Comparison of ENCODE assay signal across 8 cellular contexts in the genomic region with DNA sequence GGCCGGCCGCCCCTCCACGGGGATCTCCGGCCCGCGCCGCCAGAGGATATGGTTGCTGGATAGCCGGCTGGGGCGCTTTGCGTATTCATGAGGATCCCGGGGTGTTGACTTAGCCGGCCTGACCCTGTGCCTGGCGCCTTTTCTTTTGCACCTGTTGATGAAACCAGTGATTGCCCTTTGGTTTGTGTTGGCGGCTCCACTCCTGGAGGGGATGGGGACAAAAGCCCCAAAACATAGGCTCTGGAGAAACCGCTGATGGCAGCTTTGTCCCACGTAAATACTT. TPM values are rescaled to one million over a fixed set of nuclear protein-coding genes. Genes with fewer than 3 reads are reported as not detected.
DNase-seq lines count a peak whose midpoint lies in the region; ATAC-seq and TF ChIP-seq lines count a peak whose summit lies in the region.

No MANE protein-coding gene starts in this region.

- H3K23ac ChIP-seq in mesenchymal stem cell (ENCODE audit: low read length in 2 of 2), result peak overlapping the region in 1 of 2 experiments; percentile 24

- peak overlapping the region; percentile 95 for H2BK120ac ChIP-seq in mesenchymal stem cell (ENCODE audit: low read depth, low read length)

- peak overlapping the region; percentile 97 to 100 for H3K18ac ChIP-seq in mesenchymal stem cell (ENCODE audit: low read depth in 1 of 2, low read length in 2 of 2)

- peaks cover 0 to 4% of the 10 kb centered on the region in 2 experiments for H3K36me3 ChIP-seq in mesenchymal stem cell (ENCODE audit: control insufficient read depth in 1 of 2, insufficient read depth in 2 of 2, low read depth in 1 of 2, low read length in 2 of 2)
- H3K36me3 ChIP-seq in thymus (ENCODE audit: control insufficient read depth, insufficient read depth), result no peaks in the 10 kb centered on the region

- no peak overlapping the region for H4K8ac ChIP-seq in mesenchymal stem cell (ENCODE audit: low read length)

- H3K14ac ChIP-seq in mesenchymal stem cell (ENCODE audit: low read length in 2 of 2), result peak overlapping the region in 1 of 2 experiments; percentile 99

- H3K27me3 ChIP-seq in AG04450 (ENCODE audit: control insufficient read depth, insufficient read depth, low read length), result no peaks in the 10 kb centered on the region
- H3K27me3 ChIP-seq in mesenchymal stem cell (ENCODE audit: control insufficient read depth in 1 of 2, insufficient read depth in 1 of 2, low read length in 2 of 2), result no peaks in the 10 kb centered on the region
- H3K27me3 ChIP-seq in thymus (ENCODE audit: control insufficient read depth, insufficient read depth), result no peaks in the 10 kb centered on the region

- H2AK5ac ChIP-seq in mesenchymal stem cell (ENCODE audit: low read length, severe bottlenecking), result no peak overlapping the region

- H2BK15ac ChIP-seq in mesenchymal stem cell (ENCODE audit: low read depth, poor library complexity, severe bottlenecking), result peak overlapping the region; percentile 66

- peak overlapping the region; percentile 46 for H2AFZ ChIP-seq in mesenchymal stem cell (ENCODE audit: low read depth, low read length)

- no peak overlapping the region for H2BK5ac ChIP-seq in mesenchymal stem cell (ENCODE audit: low read depth, low read length, poor library complexity, severe bottlenecking)

- no peak overlapping the region for H3K27ac ChIP-seq in AG04450 (ENCODE audit: low read depth, low read length)
- H3K27ac ChIP-seq in mesenchymal stem cell (ENCODE audit: low read length, poor library complexity, severe bottlenecking), result no peak overlapping the region
- H3K27ac ChIP-seq in thymus (ENCODE audit: low read depth), result no peak overlapping the region

- no peak for DNase-seq in AG04450 (ENCODE audit: low read depth, low spot score)
- peak; percentile 53 for DNase-seq in dermis blood vessel endothelial cell
- DNase-seq in mesenchymal stem cell, result peak; percentile 70
- no peak for DNase-seq in cerebellar nuclear complex (lab: John Stamatoyannopoulos, UW)

- WGBS in mesenchymal stem cell, result 4% methylated on average over 16 of the region's 16 CpGs
- WGBS in thymus, result 5% methylated on average over 16 of the region's 16 CpGs

- H3K4me3 ChIP-seq in AG04450 (ENCODE audit: low read depth, low read length) (peak overlapping the region; percentile 79), mesenchymal stem cell (ENCODE audit: insufficient read depth in 1 of 2, low read depth in 1 of 2, low read length in 2 of 2) (peak overlapping the region; percentile 91 to 96), thymus (ENCODE audit: low read length) (peak overlapping the region; percentile 80)

- H3K9me3 ChIP-seq in AG04450 (ENCODE audit: control insufficient read depth, insufficient read depth, low read length), result no peaks in the 10 kb centered on the region; the same call in 1 of the 2 replicates
- no peaks in the 10 kb centered on the region for H3K9me3 ChIP-seq in mesenchymal stem cell (ENCODE audit: control insufficient read depth, low read length)
- no peaks in the 10 kb centered on the region for H3K9me3 ChIP-seq in thymus (ENCODE audit: control insufficient read depth)

- H4K91ac ChIP-seq in mesenchymal stem cell (ENCODE audit: low read length), result peak overlapping the region; percentile 83

- CTCF ChIA-PET in AG04450 (lab: Charles Lee), result interaction anchor here (0.6 to 2.3 kb wide), 6 partner anchors 18 to 90 kb away, joined by 3 to 19 read pairs (median 5); no protein-coding TSS in a partner anchor

- peak overlapping the region; percentile 88 for H3K9ac ChIP-seq in mesenchymal stem cell (ENCODE audit: low read length)

- H3K4me2 ChIP-seq in mesenchymal stem cell (ENCODE audit: low read length, poor library complexity, severe bottlenecking), result peak overlapping the region; percentile 82

- no peak for TF ChIP-seq CTCF in AG04450 (IDR thresholded peaks at IDR 0.05; ENCODE audit: low read depth, low read length)

- H3K79me1 ChIP-seq in mesenchymal stem cell (replicated peaks; ENCODE audit: low read length, poor library complexity, severe bottlenecking), result no peaks in the 10 kb centered on the region

- ATAC-seq in GM18519 (IDR thresholded peaks at IDR 0.05; ENCODE audit: low FRiP score, unreplicated experiment) (peak; percentile 20), HG03135 (IDR thresholded peaks at IDR 0.05; ENCODE audit: unreplicated experiment) (peak; percentile 36), SK-N-SH treated with all-trans-retinoic acid at 6 μM for 48 hours (peak; percentile 50)

- peaks cover 30% of the 10 kb centered on the region for H3K4me1 ChIP-seq in mesenchymal stem cell (ENCODE audit: control insufficient read depth, insufficient read depth, low read depth, low read length)
- no peaks in the 10 kb centered on the region for H3K4me1 ChIP-seq in thymus (ENCODE audit: control insufficient read depth, insufficient read depth, low read length)

- peak overlapping the region; percentile 15 to 98 for H2BK12ac ChIP-seq in mesenchymal stem cell (ENCODE audit: low read length in 2 of 2)

- H3K4ac ChIP-seq in mesenchymal stem cell (ENCODE audit: low read depth in 1 of 2, low read length in 2 of 2), result peak overlapping the region; percentile 82 to 90

- POLR2A ChIA-PET in AG04450 (lab: Yijun Ruan, JAX), result interaction anchor here (1.0 to 1.3 kb wide), 3 partner anchors 11 to 44 kb away, joined by 3 to 5 read pairs (median 3); no protein-coding TSS in a partner anchor

TF ChIP-seq in SK-N-SH treated with all-trans-retinoic acid at 6 μM for 48 hours, 23 proteins besides CTCF, POLR2A, EP300 and RAD21:
- TF ChIP-seq ZFP3 (CRISPR knock-in tag; IDR thresholded peaks at IDR 0.05) (no peak), RARB (CRISPR knock-in tag; IDR thresholded peaks at IDR 0.05) (no peak), ZC3H10 (CRISPR knock-in tag; IDR thresholded peaks at IDR 0.05) (no peak), ZNF8 (CRISPR knock-in tag; IDR thresholded peaks at IDR 0.05) (no peak), ZNF565 (CRISPR knock-in tag; conservative IDR thresholded peaks at IDR 0.05; ENCODE audit: low read depth) (no peak), CSRNP3 (CRISPR knock-in tag; IDR thresholded peaks at IDR 0.05) (no peak), ZNF70 (CRISPR knock-in tag; IDR thresholded peaks at IDR 0.05) (no peak), TOX (CRISPR knock-in tag; IDR thresholded peaks at IDR 0.05; ENCODE audit: borderline replicate concordance) (no peak), ZFP30 (CRISPR knock-in tag; IDR thresholded peaks at IDR 0.05) (no peak), ARNTL (CRISPR knock-in tag; IDR thresholded peaks at IDR 0.05; ENCODE audit: borderline replicate concordance, low read depth) (no peak), PPARA (CRISPR knock-in tag; IDR thresholded peaks at IDR 0.05; ENCODE audit: borderline replicate concordance) (no peak), CSDC2 (CRISPR knock-in tag; IDR thresholded peaks at IDR 0.05) (no peak), GLIS3 (CRISPR knock-in tag; IDR thresholded peaks at IDR 0.05) (no peak), OSR1 (CRISPR knock-in tag; IDR thresholded peaks at IDR 0.05) (no peak)
- TF ChIP-seq, protein P1, sequence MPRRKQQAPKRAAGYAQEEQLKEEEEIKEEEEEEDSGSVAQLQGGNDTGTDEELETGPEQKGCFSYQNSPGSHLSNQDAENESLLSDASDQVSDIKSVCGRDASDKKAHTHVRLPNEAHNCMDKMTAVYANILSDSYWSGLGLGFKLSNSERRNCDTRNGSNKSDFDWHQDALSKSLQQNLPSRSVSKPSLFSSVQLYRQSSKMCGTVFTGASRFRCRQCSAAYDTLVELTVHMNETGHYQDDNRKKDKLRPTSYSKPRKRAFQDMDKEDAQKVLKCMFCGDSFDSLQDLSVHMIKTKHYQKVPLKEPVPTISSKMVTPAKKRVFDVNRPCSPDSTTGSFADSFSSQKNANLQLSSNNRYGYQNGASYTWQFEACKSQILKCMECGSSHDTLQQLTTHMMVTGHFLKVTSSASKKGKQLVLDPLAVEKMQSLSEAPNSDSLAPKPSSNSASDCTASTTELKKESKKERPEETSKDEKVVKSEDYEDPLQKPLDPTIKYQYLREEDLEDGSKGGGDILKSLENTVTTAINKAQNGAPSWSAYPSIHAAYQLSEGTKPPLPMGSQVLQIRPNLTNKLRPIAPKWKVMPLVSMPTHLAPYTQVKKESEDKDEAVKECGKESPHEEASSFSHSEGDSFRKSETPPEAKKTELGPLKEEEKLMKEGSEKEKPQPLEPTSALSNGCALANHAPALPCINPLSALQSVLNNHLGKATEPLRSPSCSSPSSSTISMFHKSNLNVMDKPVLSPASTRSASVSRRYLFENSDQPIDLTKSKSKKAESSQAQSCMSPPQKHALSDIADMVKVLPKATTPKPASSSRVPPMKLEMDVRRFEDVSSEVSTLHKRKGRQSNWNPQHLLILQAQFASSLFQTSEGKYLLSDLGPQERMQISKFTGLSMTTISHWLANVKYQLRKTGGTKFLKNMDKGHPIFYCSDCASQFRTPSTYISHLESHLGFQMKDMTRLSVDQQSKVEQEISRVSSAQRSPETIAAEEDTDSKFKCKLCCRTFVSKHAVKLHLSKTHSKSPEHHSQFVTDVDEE (CRISPR knock-in tag; IDR thresholded peaks at IDR 0.05), result no peak

RNA-seq across cellular contexts. Expression of gene SYNJ2, which starts 0.6 kb away (rescaled TPM):
- polyA plus RNA-seq in AG04450 (2011; rRNA removed) (38.1 and 40.8 TPM in 2 replicates), thymus (8.2 TPM)
- polyA minus RNA-seq in AG04450 (2011; rRNA and poly(A)+ RNA removed), result 63.6 and 78.2 TPM in 2 replicates
- 29.6 and 34.7 TPM in 2 replicates for total RNA-seq in dermis blood vessel endothelial cell
- 14.0 TPM for polyA plus RNA-seq in mesenchymal stem cell (2013, experiment 1 of 2)
- polyA plus RNA-seq in mesenchymal stem cell (2013, experiment 2 of 2), result 12.9 TPM

Comparison
In these comparisons a context has a peak if more than half of its experiments do, and no peak if none do; other contexts are left out.
1. DNase-seq: peak in dermis blood vessel endothelial cell (single experiment) and mesenchymal stem cell (single experiment); none in AG04450 (single experiment) and cerebellar nuclear complex (0 of 2).
2. Peak in every context shown above with its lines, with median percentiles within 50 percentile points of each other: H3K4me3 ChIP-seq and ATAC-seq.